ENCODE assay signal across 8 cellular contexts in the genomic region with DNA sequence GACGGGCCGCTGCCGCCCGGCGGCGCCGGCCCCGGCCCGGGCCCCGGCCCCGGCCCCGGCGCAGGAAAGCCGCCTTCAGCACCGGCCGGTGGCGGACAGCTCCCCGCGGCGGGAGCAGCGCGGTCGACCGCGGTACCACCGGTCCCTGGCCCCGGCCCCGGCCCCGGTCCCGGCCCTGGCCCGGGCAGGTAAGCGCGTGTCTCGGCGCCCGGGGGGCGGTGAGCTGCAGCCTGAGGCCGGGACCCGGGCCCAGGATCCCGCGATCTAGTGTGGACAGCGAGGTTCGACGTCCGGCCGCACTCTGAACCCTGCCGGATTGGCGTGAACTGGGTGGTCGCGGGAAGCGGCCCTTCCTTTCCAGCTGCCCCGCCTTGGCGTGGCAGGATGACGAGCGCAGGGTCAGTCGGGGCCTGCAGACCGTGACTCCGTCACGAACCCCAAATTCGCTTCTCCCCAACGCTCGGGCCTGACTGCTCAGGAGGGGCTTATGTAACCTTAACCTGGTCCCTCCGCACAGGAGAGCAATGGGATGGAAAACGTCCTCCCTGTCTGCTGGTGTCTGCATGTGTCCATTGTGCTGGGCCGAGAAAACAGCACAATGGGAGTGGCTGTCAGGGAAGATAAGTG. TPM values are rescaled to one million over a fixed set of nuclear protein-coding genes. Genes with fewer than 3 reads are reported as not detected.
DNase-seq lines count a peak whose midpoint lies in the region; ATAC-seq and TF ChIP-seq lines count a peak whose summit lies in the region.

No MANE protein-coding gene starts in this region.

- H3K9ac ChIP-seq in endodermal cell (ENCODE audit: extremely low read depth, low read length, poor library complexity, severe bottlenecking): no peak overlapping the region

- ATAC-seq in GM19324 (IDR thresholded peaks at IDR 0.05; ENCODE audit: low FRiP score, unreplicated experiment): peak; percentile 71
- ATAC-seq in HG03460 (IDR thresholded peaks at IDR 0.05; ENCODE audit: unreplicated experiment): peak; percentile 40
- ATAC-seq in naive thymus-derived CD4-positive, alpha-beta T cell: peak; percentile 87

- no peak overlapping the region for H3K27ac ChIP-seq in endodermal cell (ENCODE audit: low read depth, low read length)
- no peak overlapping the region for H3K27ac ChIP-seq in naive thymus-derived CD4-positive, alpha-beta T cell (ENCODE audit: low read depth, low read length)
- no peak overlapping the region for H3K27ac ChIP-seq in thymus (ENCODE audit: low read depth)

- intact Hi-C loops in naive thymus-derived CD4-positive, alpha-beta T cell (cut with micrococcal nuclease): loop anchor here (1.0 to 5.0 kb wide), 6 partner anchors 14 to 303 kb away; a partner anchor contains a TSS

- TF ChIP-seq CTCF in endodermal cell (conservative IDR thresholded peaks at IDR 0.05): no peak

- H3K36me3 Mint-ChIP-seq in endodermal cell (ENCODE audit: low read depth): no peaks in the 10 kb centered on the region
- H3K36me3 Mint-ChIP-seq in naive thymus-derived CD4-positive, alpha-beta T cell: peaks cover 0 to 2% (median 0%) of the 10 kb centered on the region in 5 donors

- H3K36me3 ChIP-seq in endodermal cell (ENCODE audit: control insufficient read depth, insufficient read depth, low read length): no peaks in the 10 kb centered on the region
- H3K36me3 ChIP-seq in naive thymus-derived CD4-positive, alpha-beta T cell (ENCODE audit: control insufficient read depth in 2 of 3, insufficient read depth in 3 of 3, low read length in 3 of 3): no peaks in the 10 kb centered on the region
- H3K36me3 ChIP-seq in thymus (ENCODE audit: control insufficient read depth, insufficient read depth): no peaks in the 10 kb centered on the region

- CTCF ChIA-PET in naive thymus-derived CD4-positive, alpha-beta T cell (lab: Charles Lee): interaction anchor here (1.0 to 1.9 kb wide), 2 partner anchors 15 to 90 kb away, joined by 3 to 14 read pairs; no protein-coding TSS in a partner anchor

- POLR2A ChIA-PET in naive thymus-derived CD4-positive, alpha-beta T cell (lab: Charles Lee): interaction anchor here (0.8 to 2.7 kb wide), 4 partner anchors 15 to 531 kb away, joined by 3 to 7 read pairs (median 4); no protein-coding TSS in a partner anchor

- H3K9me3 ChIP-seq in endodermal cell (ENCODE audit: control insufficient read depth, low read length) (no peaks in the 10 kb centered on the region), thymus (ENCODE audit: control insufficient read depth) (no peaks in the 10 kb centered on the region)
- no peaks in the 10 kb centered on the region for H3K9me3 ChIP-seq in naive thymus-derived CD4-positive, alpha-beta T cell (ENCODE audit: control insufficient read depth in 2 of 3, low read length in 3 of 3)

- DNase-seq in AG08395 (ENCODE audit: low spot score) (peak; percentile 66), endodermal cell (peak; percentile 87), NCI-H1694 treated with DMSO at 0.1 percent for 48 hours (lab: John Stamatoyannopoulos, UW) (no peak)
- DNase-seq in activated CD4-positive, CD25-positive, alpha-beta regulatory T cell treated with anti-CD3 and anti-CD28 coated beads, Interleukin-2, amount 50 U/mL, for 72 hours: peak; percentile 67
- DNase-seq in naive thymus-derived CD4-positive, alpha-beta T cell: peak in 5 of 9 donors; percentile 11 to 84 (median 58)

- peaks cover 15% of the 10 kb centered on the region for H3K4me1 Mint-ChIP-seq in endodermal cell
- H3K4me1 Mint-ChIP-seq in naive thymus-derived CD4-positive, alpha-beta T cell: peaks cover 9 to 20% (median 13%) of the 10 kb centered on the region in 7 donors

- peaks cover 14% of the 10 kb centered on the region for H3K27me3 Mint-ChIP-seq in endodermal cell (ENCODE audit: insufficient read depth)
- peaks cover 48 to 63% (median 53%) of the 10 kb centered on the region in 5 donors for H3K27me3 Mint-ChIP-seq in naive thymus-derived CD4-positive, alpha-beta T cell

- H3K27ac Mint-ChIP-seq in endodermal cell: no peak overlapping the region
- peak overlapping the region in 1 of 9 donors; percentile 32 for H3K27ac Mint-ChIP-seq in naive thymus-derived CD4-positive, alpha-beta T cell

- no peaks in the 10 kb centered on the region for H3K9me3 Mint-ChIP-seq in endodermal cell
- peaks cover 0 to 12% (median 0%) of the 10 kb centered on the region in 11 donors for H3K9me3 Mint-ChIP-seq in naive thymus-derived CD4-positive, alpha-beta T cell

- H3K27me3 ChIP-seq in endodermal cell (ENCODE audit: control insufficient read depth, insufficient read depth, low read length, poor library complexity, severe bottlenecking) (peaks cover 12% of the 10 kb centered on the region), thymus (ENCODE audit: control insufficient read depth, insufficient read depth) (peaks cover 23% of the 10 kb centered on the region)
- no peaks in the 10 kb centered on the region for H3K27me3 ChIP-seq in naive thymus-derived CD4-positive, alpha-beta T cell (ENCODE audit: control insufficient read depth in 2 of 2, insufficient read depth in 2 of 2, low read length in 2 of 2)

- peak overlapping the region; percentile 84 for H3K4me3 Mint-ChIP-seq in endodermal cell
- H3K4me3 Mint-ChIP-seq in naive thymus-derived CD4-positive, alpha-beta T cell: peak overlapping the region; percentile 50 to 76 (median 66)

- H3K4me3 ChIP-seq in endodermal cell (ENCODE audit: low read length) (peak overlapping the region; percentile 83), thymus (ENCODE audit: low read length) (peak overlapping the region; percentile 82)
- no peak overlapping the region for H3K4me3 ChIP-seq in naive thymus-derived CD4-positive, alpha-beta T cell (ENCODE audit: low read length)

- H3K4me1 ChIP-seq in endodermal cell (ENCODE audit: control insufficient read depth, insufficient read depth, low read length) (peaks cover 4% of the 10 kb centered on the region), thymus (ENCODE audit: control insufficient read depth, insufficient read depth, low read length) (peaks cover 8% of the 10 kb centered on the region)
- H3K4me1 ChIP-seq in naive thymus-derived CD4-positive, alpha-beta T cell (ENCODE audit: control insufficient read depth in 2 of 2, insufficient read depth in 2 of 2, low read length in 2 of 2): peaks cover 0 to 20% of the 10 kb centered on the region in 2 donors

- WGBS in endodermal cell (ENCODE audit: insufficient coverage in 1 of 2, insufficient read length in 1 of 2), 2 experiments: 1 to 3% methylated on average over 15 to 65 of the region's 65 CpGs
- 2% methylated on average over 65 of the region's 65 CpGs for WGBS in thymus

RNA-seq across cellular contexts. Expression of a gene that starts 0.5 kb away (rescaled TPM):
- 1 to 10 TPM; 2.4 to 2.5 TPM for total RNA-seq in endodermal cell
- 3.3 TPM for polyA plus RNA-seq in endodermal cell (2013, experiment 1 of 2)
- polyA plus RNA-seq in endodermal cell (2013, experiment 2 of 2): 3.9 TPM
- under 1 TPM; 0.12 to 0.16 (median 0.14) TPM for total RNA-seq in naive thymus-derived CD4-positive, alpha-beta T cell
- not detected for polyA plus RNA-seq in naive thymus-derived CD4-positive, alpha-beta T cell
- polyA plus RNA-seq in thymus: 0.09 TPM
